In genomic region chr4:125181804-125182203, GRCh38 we compare ENCODE assay signal across 6 cellular contexts.
"Had no signal": no experiment of that assay in that cellular context is flagged by ENCODE, and none has a peak within 500 bp of the region (broad histone marks: within the 10 kb centered on the region; RNA-seq: fewer than 3 reads in every experiment).

No MANE protein-coding gene starts in this region.

- ATAC-seq: GM23338, K562 had no signal

- H2AFZ ChIP-seq: GM23338 had no signal

- H3K4me3 ChIP-seq: GM23338, K562 had no signal

- H3K4me2 ChIP-seq: GM23338 had no signal

- DNase-seq: H9, HCEC 1CT, IMR-90, KG1 had no signal
